ENCODE assay signal across 2 cellular contexts in genomic region chr9:99213197-99213596, GRCh38.
TF ChIP-seq lines count a peak whose summit lies in the region.

No MANE protein-coding gene starts in this region.

TF ChIP-seq in GM12891, 5 proteins besides CTCF, POLR2A, EP300 and RAD21:
- peak; percentile 60 for TF ChIP-seq SPI1 (IDR thresholded peaks at IDR 0.05; ENCODE audit: low read depth, low read length)
- no peak for TF ChIP-seq PAX5 (IDR thresholded peaks at IDR 0.05; ENCODE audit: insufficient read depth, low read length, severe bottlenecking)

TF ChIP-seq in GM12878, 131 proteins besides CTCF, POLR2A, EP300 and RAD21:
- TF ChIP-seq, protein P1, sequence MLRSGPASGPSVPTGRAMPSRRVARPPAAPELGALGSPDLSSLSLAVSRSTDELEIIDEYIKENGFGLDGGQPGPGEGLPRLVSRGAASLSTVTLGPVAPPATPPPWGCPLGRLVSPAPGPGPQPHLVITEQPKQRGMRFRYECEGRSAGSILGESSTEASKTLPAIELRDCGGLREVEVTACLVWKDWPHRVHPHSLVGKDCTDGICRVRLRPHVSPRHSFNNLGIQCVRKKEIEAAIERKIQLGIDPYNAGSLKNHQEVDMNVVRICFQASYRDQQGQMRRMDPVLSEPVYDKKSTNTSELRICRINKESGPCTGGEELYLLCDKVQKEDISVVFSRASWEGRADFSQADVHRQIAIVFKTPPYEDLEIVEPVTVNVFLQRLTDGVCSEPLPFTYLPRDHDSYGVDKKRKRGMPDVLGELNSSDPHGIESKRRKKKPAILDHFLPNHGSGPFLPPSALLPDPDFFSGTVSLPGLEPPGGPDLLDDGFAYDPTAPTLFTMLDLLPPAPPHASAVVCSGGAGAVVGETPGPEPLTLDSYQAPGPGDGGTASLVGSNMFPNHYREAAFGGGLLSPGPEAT (IDR thresholded peaks at IDR 0.05; ENCODE audit: low read depth): no peak
- TF ChIP-seq SPI1 (IDR thresholded peaks at IDR 0.05; ENCODE audit: borderline replicate concordance, insufficient read depth, low read depth, low read length) (peak; percentile 42; the same call in 1 of the 2 replicates), FOS (IDR thresholded peaks at IDR 0.05; ENCODE audit: borderline replicate concordance, extremely low read depth, insufficient read length) (no peak), E2F4 (IDR thresholded peaks at IDR 0.05; ENCODE audit: low read depth, low read length) (no peak), FOXK2 (IDR thresholded peaks at IDR 0.05) (no peak), BMI1 (IDR thresholded peaks at IDR 0.05; ENCODE audit: borderline replicate concordance) (no peak), ZZZ3 (IDR thresholded peaks at IDR 0.05; ENCODE audit: control insufficient read depth, insufficient read length, low read depth) (no peak)
